In the genomic region with DNA sequence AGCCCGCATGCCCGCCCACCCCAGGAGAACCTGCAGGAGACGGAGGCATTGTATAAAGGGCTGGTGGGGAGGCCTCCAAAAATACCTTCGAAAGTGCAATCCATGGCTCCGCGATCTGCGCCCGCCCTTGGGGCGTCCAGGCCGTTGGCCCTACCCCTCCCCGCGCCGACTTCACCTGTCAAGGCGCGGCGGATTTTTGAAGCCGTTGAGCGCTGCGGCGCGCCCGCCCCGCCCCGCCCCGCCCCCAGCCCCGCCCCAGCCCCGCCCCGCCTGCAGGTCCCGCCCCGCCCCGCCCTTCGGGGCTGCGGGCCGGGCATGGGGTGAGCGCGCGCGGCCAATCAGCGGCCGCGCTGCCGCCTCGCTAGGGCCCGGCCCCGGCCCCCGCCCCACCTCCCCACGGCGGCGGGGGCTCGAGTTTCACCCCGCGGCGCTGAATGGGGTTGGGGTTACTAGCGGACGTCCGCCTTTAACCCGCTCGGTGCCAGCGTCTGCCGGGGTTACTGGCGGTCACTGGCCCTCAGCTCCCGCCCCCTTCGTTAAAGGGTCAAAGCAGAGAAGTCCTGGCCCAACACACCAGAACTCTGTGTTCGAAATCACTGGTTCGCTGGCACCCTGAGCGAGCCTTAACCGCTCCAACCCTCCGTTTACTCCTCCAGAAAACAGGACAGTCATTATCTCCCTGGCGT, we compare ENCODE assay signal across 8 cellular contexts. TPM values are rescaled to one million over a fixed set of nuclear protein-coding genes. Genes with fewer than 3 reads are reported as not detected.
DNase-seq lines count a peak whose midpoint lies in the region; ATAC-seq and TF ChIP-seq lines count a peak whose summit lies in the region.

No MANE protein-coding gene starts in this region.

- TF ChIP-seq CTCF in CD8-positive, alpha-beta T cell (IDR thresholded peaks at IDR 0.05): no peak
- no peak for TF ChIP-seq CTCF in mesothelial cell of epicardium (IDR thresholded peaks at IDR 0.05; ENCODE audit: unreplicated experiment)

- peak overlapping the region; percentile 95 for H3K27ac Mint-ChIP-seq in CD8-positive, alpha-beta T cell
- peak overlapping the region; percentile 91 for H3K27ac Mint-ChIP-seq in mesothelial cell of epicardium

- no peaks in the 10 kb centered on the region for H3K9me3 Mint-ChIP-seq in CD8-positive, alpha-beta T cell
- no peaks in the 10 kb centered on the region for H3K9me3 Mint-ChIP-seq in mesothelial cell of epicardium

- no peaks in the 10 kb centered on the region for H3K9me3 ChIP-seq in CD8-positive, alpha-beta T cell (ENCODE audit: low read length)
- H3K9me3 ChIP-seq in endocrine pancreas (ENCODE audit: control insufficient read depth, low read length): no peaks in the 10 kb centered on the region

- H3K27me3 ChIP-seq in CD8-positive, alpha-beta T cell (ENCODE audit: insufficient read depth, low read length): no peaks in the 10 kb centered on the region
- no peaks in the 10 kb centered on the region for H3K27me3 ChIP-seq in endocrine pancreas (ENCODE audit: control insufficient read depth, insufficient read depth, low read length)

- peak; percentile 63 to 85 (median 72) for DNase-seq in CD8-positive, alpha-beta T cell
- DNase-seq in NOMO-1 (lab: John Stamatoyannopoulos, UW; ENCODE audit: unreplicated experiment in 2 of 2) (peak; percentile 89 to 91), mesothelial cell of epicardium (ENCODE audit: low spot score in 2 of 2, unreplicated experiment in 2 of 2) (peak; percentile 53 to 70)
- peak; percentile 34 to 50 for DNase-seq in activated CD8-positive, alpha-beta memory T cell treated with anti-CD3 and anti-CD28 coated beads for 4 hours (ENCODE audit: low read depth in 2 of 2)
- DNase-seq in stimulated activated CD8-positive, alpha-beta memory T cell treated with anti-CD3 and anti-CD28 coated beads, Interleukin-15, amount 100 ng/mL, for 48 hours (ENCODE audit: low read depth in 2 of 2): peak; percentile 70 to 78

- intact Hi-C loops in CD8-positive, alpha-beta T cell (cut with DNase I, micrococcal nuclease): loop anchor here (1.0 to 5.0 kb wide), 6 partner anchors 13 to 359 kb away; a partner anchor contains a TSS

- peaks cover 27% of the 10 kb centered on the region for H3K36me3 Mint-ChIP-seq in CD8-positive, alpha-beta T cell
- peaks cover 12% of the 10 kb centered on the region for H3K36me3 Mint-ChIP-seq in mesothelial cell of epicardium

- peaks cover 95% of the 10 kb centered on the region for H3K4me1 ChIP-seq in CD8-positive, alpha-beta T cell (ENCODE audit: insufficient read depth, low read length)
- no peaks in the 10 kb centered on the region for H3K4me1 ChIP-seq in endocrine pancreas (ENCODE audit: control insufficient read depth, insufficient read depth, low read length)

- peaks cover 91% of the 10 kb centered on the region for H3K4me1 Mint-ChIP-seq in CD8-positive, alpha-beta T cell (ENCODE audit: low read depth)
- H3K4me1 Mint-ChIP-seq in mesothelial cell of epicardium: peaks cover 63% of the 10 kb centered on the region

- H3K4me3 ChIP-seq in CD8-positive, alpha-beta T cell (ENCODE audit: low read depth, low read length): peak overlapping the region; percentile 55
- H3K4me3 ChIP-seq in endocrine pancreas (ENCODE audit: control insufficient read depth, insufficient read depth, low read length): peak overlapping the region; percentile 70

- peaks cover 8% of the 10 kb centered on the region for H3K36me3 ChIP-seq in CD8-positive, alpha-beta T cell (ENCODE audit: insufficient read depth, low read length)
- H3K36me3 ChIP-seq in endocrine pancreas (ENCODE audit: control insufficient read depth, insufficient read depth, low read length): no peaks in the 10 kb centered on the region

- H3K27ac ChIP-seq in CD8-positive, alpha-beta T cell (ENCODE audit: low read depth, low read length): peak overlapping the region; percentile 50

- H3K27me3 Mint-ChIP-seq in CD8-positive, alpha-beta T cell (ENCODE audit: low read depth): no peaks in the 10 kb centered on the region
- no peaks in the 10 kb centered on the region for H3K27me3 Mint-ChIP-seq in mesothelial cell of epicardium (ENCODE audit: low read depth)

- H3K9ac ChIP-seq in endocrine pancreas (ENCODE audit: control insufficient read depth, insufficient read depth, low read length): peak overlapping the region; percentile 97

- CTCF ChIA-PET in CD8-positive, alpha-beta T cell (lab: Charles Lee): interaction anchor here (1.9 kb wide), 1 partner anchor 9 kb away, joined by 5 read pairs; no protein-coding TSS in a partner anchor

- peak overlapping the region; percentile 81 for H3K4me3 Mint-ChIP-seq in CD8-positive, alpha-beta T cell
- peak overlapping the region; percentile 67 for H3K4me3 Mint-ChIP-seq in mesothelial cell of epicardium

- POLR2A ChIA-PET in CD8-positive, alpha-beta T cell (lab: Charles Lee): interaction anchor here (0.9 to 2.2 kb wide), 3 partner anchors 11 to 13 kb away, joined by 3 to 5 read pairs (median 4); a partner anchor contains a TSS

- peak; percentile 87 for ATAC-seq in CD8-positive, alpha-beta T cell
- ATAC-seq in GM19372 (IDR thresholded peaks at IDR 0.05; ENCODE audit: low read depth, unreplicated experiment): peak; percentile 85
- peak; percentile 78 for ATAC-seq in HG03521 (IDR thresholded peaks at IDR 0.05; ENCODE audit: unreplicated experiment)

RNA-seq across cellular contexts. Expression of a gene that starts 13.2 kb away (rescaled TPM):
- 100 to 1,000 TPM; 401 to 412 TPM for total RNA-seq in CD8-positive, alpha-beta T cell
- total RNA-seq in mesothelial cell of epicardium: 179 to 187 TPM (median 181 TPM) in 3 replicates

Comparison
In these comparisons a context has a peak if more than half of its experiments do, and no peak if none do; other contexts are left out.
1. Peak in every context shown above with its lines: DNase-seq, ATAC-seq, H3K4me3 ChIP-seq and H3K27ac ChIP-seq.